ENCODE assay signal across 18 cellular contexts in genomic region chr2:149773006-149773405, GRCh38.
DNase-seq lines count a peak whose midpoint lies in the region; ATAC-seq, FAIRE-seq and TF ChIP-seq lines count a peak whose summit lies in the region.
"Had no signal": no experiment of that assay in that cellular context is flagged by ENCODE, and none has a peak within 500 bp of the region (broad histone marks: within the 10 kb centered on the region; RNA-seq: fewer than 3 reads in every experiment).

No MANE protein-coding gene starts in this region.

- no peak for TF ChIP-seq CTCF in fibroblast of the aortic adventitia (IDR thresholded peaks at IDR 0.05; ENCODE audit: insufficient read depth, low read length)
- TF ChIP-seq CTCF in osteoblast (IDR thresholded peaks at IDR 0.05; ENCODE audit: extremely low read depth, low read depth, low read length): no peak

- no peak for ATAC-seq in GM21737 (IDR thresholded peaks at IDR 0.05; ENCODE audit: unreplicated experiment)
- ATAC-seq: CD8-positive, alpha-beta T cell; GM12878 had no signal

- no peaks in the 10 kb centered on the region for H3K36me3 ChIP-seq in osteoblast (ENCODE audit: insufficient read depth, low read length)
- H3K36me3 ChIP-seq: BLaER1 treated with 17β-estradiol and CSF1 and Interleukin-3, amounts not matched to agents 10 nM and 100 nM had no signal

- no peaks in the 10 kb centered on the region for H4K20me1 ChIP-seq in osteoblast (ENCODE audit: insufficient read depth, low read length)
- H4K20me1 ChIP-seq: BLaER1 treated with 17β-estradiol and CSF1 and Interleukin-3, amounts not matched to agents 10 nM and 100 nM had no signal

- no peaks in the 10 kb centered on the region for H3K79me2 ChIP-seq in osteoblast (ENCODE audit: insufficient read depth, low read length)

- H3K27me3 ChIP-seq in osteoblast (ENCODE audit: insufficient read depth, low read length): no peaks in the 10 kb centered on the region
- H3K27me3 ChIP-seq: BLaER1 treated with 17β-estradiol and CSF1 and Interleukin-3, amounts not matched to agents 10 nM and 100 nM had no signal

- FAIRE-seq in H54 (lab: Jason Lieb, UNC) (peak; percentile 43), RCC 7860 (lab: Jason Lieb, UNC) (peak; percentile 17)
- FAIRE-seq: GM12878, GM19239 had no signal

- peaks cover 10% of the 10 kb centered on the region for H3K4me1 ChIP-seq in osteoblast (ENCODE audit: insufficient read depth, low read length)
- H3K4me1 ChIP-seq: BLaER1 treated with 17β-estradiol and CSF1 and Interleukin-3, amounts not matched to agents 10 nM and 100 nM had no signal

- H3K4me3 ChIP-seq in fibroblast of the aortic adventitia (ENCODE audit: low read depth, low read length): no peak overlapping the region
- H3K4me3 ChIP-seq in osteoblast (ENCODE audit: insufficient read depth, low read length): no peak overlapping the region
- H3K4me3 ChIP-seq: BLaER1 treated with 17β-estradiol and CSF1 and Interleukin-3, amounts not matched to agents 10 nM and 100 nM; GM12878; GM23248 had no signal

- no peak overlapping the region for H3K27ac ChIP-seq in osteoblast (ENCODE audit: low read depth, low read length)
- H3K27ac ChIP-seq: BLaER1 treated with 17β-estradiol and CSF1 and Interleukin-3, amounts not matched to agents 10 nM and 100 nM; GM23248 had no signal

- H2AFZ ChIP-seq in osteoblast (ENCODE audit: low read length): peak overlapping the region; percentile 49
- H2AFZ ChIP-seq: GM23248 had no signal

- DNase-seq in H54 (ENCODE audit: insufficient read length, low spot score): no peak
- DNase-seq in RCC 7860 (ENCODE audit: low spot score): no peak
- peak; percentile 13 for DNase-seq in fibroblast of the aortic adventitia (ENCODE audit: low read depth)
- DNase-seq in osteoblast (ENCODE audit: insufficient read length, low spot score, missing footprints): no peak
- no peak for DNase-seq in DMS114 treated with DMSO at 0.1 percent for 48 hours (lab: John Stamatoyannopoulos, UW; ENCODE audit: unreplicated experiment)
- no peak for DNase-seq in AML-193 (lab: John Stamatoyannopoulos, UW)
- no peak for DNase-seq in T1000 (lab: John Stamatoyannopoulos, UW)
- DNase-seq: Calu3; CD8-positive, alpha-beta T cell; DMS53; DND-41; EL; GM23248; HCEC 1CT had no signal

- H3K9me3 ChIP-seq in osteoblast (ENCODE audit: low read depth, low read length): no peaks in the 10 kb centered on the region
- H3K9me3 ChIP-seq: BLaER1 treated with 17β-estradiol and CSF1 and Interleukin-3, amounts not matched to agents 10 nM and 100 nM had no signal

- TF ChIP-seq POLR2A in H54 (IDR thresholded peaks at IDR 0.05; ENCODE audit: low read depth, low read length): no peak

- H3K4me2 ChIP-seq in osteoblast (ENCODE audit: insufficient read depth, low read length): no peak overlapping the region
- H3K4me2 ChIP-seq: BLaER1 treated with 17β-estradiol and CSF1 and Interleukin-3, amounts not matched to agents 10 nM and 100 nM had no signal
